ENCODE assay signal across 8 cellular contexts in the genomic region with DNA sequence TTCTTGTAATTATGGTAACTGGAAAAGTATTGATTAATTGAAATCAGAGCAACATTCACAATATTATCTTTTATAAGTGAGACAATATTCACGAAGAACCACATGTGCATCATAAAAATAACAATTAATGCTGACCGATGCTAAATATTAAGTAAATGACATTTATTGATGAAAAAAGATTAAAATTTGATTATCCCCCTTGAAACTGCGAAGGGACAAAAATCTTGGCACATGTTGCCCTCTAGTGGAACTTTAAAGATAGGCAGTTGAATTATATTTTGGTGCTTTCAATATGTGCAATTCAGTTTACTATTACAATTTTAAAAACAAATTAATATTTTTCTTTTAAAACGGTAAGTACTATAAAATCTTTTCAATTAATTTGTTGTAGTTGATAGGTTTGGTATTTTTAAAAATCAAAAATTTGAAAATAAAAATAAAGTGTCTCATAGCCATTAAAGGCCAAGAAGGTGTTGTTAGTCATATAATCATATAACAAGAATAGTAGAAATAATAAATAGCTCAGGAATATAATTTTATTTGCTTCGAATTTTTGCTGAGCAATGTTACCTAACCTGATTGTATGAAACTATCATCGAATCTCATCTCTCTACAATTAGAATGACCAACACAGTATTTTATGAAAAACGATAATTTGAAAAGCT.
DNase-seq lines count a peak whose midpoint lies in the region; ATAC-seq and TF ChIP-seq lines count a peak whose summit lies in the region.

No MANE protein-coding gene starts in this region.

- H3K27me3 Mint-ChIP-seq in glutamatergic neuron (ENCODE audit: unreplicated experiment) (no peaks in the 10 kb centered on the region), T-cell (no peaks in the 10 kb centered on the region)

- no peak overlapping the region for H3K4me3 ChIP-seq in AG09309 (ENCODE audit: control insufficient read depth, low read depth, low read length)

- POLR2A ChIA-PET in T-cell (lab: Charles Lee) = no interaction called here

- ATAC-seq in GM19351 (IDR thresholded peaks at IDR 0.05; ENCODE audit: unreplicated experiment) = peak; percentile 74
- ATAC-seq in T-cell (replicated peaks in 1 of 4) = no peak

- DNase-seq in AG09309 (ENCODE audit: low read depth) = no peak
- DNase-seq in RKO (ENCODE audit: low spot score) = peak; percentile 34
- DNase-seq in glutamatergic neuron = no peak
- DNase-seq in HK-2 (ENCODE audit: unreplicated experiment) = no peak
- DNase-seq in T-cell = no peak
- no peak for DNase-seq in stimulated activated CD4-positive, alpha-beta T cell treated with anti-CD3 and anti-CD28 coated beads, Interleukin-15, amount 100 ng/mL, for 24 hours
- no peak for DNase-seq in COLO668 (lab: John Stamatoyannopoulos, UW; ENCODE audit: unreplicated experiment)

- H3K36me3 Mint-ChIP-seq in glutamatergic neuron (ENCODE audit: unreplicated experiment) = no peaks in the 10 kb centered on the region
- H3K36me3 Mint-ChIP-seq in T-cell = no peaks in the 10 kb centered on the region

- H3K4me3 Mint-ChIP-seq in glutamatergic neuron (ENCODE audit: unreplicated experiment) (no peak overlapping the region), T-cell (no peak overlapping the region)

- H3K4me1 Mint-ChIP-seq in glutamatergic neuron (ENCODE audit: low read depth, unreplicated experiment) (no peaks in the 10 kb centered on the region), T-cell (no peaks in the 10 kb centered on the region)

- H3K27ac Mint-ChIP-seq in glutamatergic neuron (ENCODE audit: unreplicated experiment) (no peak overlapping the region), T-cell (no peak overlapping the region)

- TF ChIP-seq CTCF in AG09309 (IDR thresholded peaks at IDR 0.05; ENCODE audit: control insufficient read depth, insufficient read depth, low read depth, low read length, missing control alignments) = peak; percentile 59
- TF ChIP-seq CTCF in glutamatergic neuron (IDR thresholded peaks at IDR 0.05; ENCODE audit: partially characterized antibody, unreplicated experiment) = peak; percentile 87

- CTCF ChIA-PET in T-cell (lab: Charles Lee) = no interaction called here

- H3K9me3 Mint-ChIP-seq in glutamatergic neuron (ENCODE audit: unreplicated experiment) (no peaks in the 10 kb centered on the region), T-cell (peaks cover 7% of the 10 kb centered on the region in 3 donors)
